ENCODE assay signal across 19 cellular contexts in the genomic region with DNA sequence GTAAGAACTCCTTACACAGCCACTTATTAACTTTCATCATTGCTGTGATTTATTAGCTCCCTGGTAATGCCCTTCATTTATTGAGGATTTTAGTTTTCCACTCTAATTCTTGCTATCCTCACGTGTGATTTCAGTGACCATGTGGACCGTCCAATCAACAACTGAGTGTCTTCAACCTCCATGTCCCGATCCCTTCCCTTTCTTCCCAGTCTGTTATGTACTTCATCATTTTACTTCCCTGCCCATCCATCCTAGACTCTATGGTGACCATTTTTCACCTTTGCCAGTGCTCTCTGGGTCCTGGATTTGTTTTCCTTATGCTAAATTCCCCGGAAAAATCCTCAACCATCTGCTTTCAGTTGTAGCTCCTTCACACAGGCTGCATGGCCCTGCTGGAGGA.
A peak's percentile ranks its signal among the peaks of the same experiment; 100 is the strongest.
DNase-seq lines count a peak whose midpoint lies in the region; FAIRE-seq and TF ChIP-seq lines count a peak whose summit lies in the region.
"Had no signal": no experiment of that assay in that cellular context is flagged by ENCODE, and none has a peak within 500 bp of the region (broad histone marks: within the 10 kb centered on the region; RNA-seq: fewer than 3 reads in every experiment).

No MANE protein-coding gene starts in this region.

- peak; percentile 25 for DNase-seq in activated CD4-positive, alpha-beta T cell treated with anti-CD3 and anti-CD28 coated beads, Interleukin-2, amount 10 ng/mL, durations not matched to agents 24 days and 14 days
- no peak for DNase-seq in activated CD4-positive, alpha-beta T cell treated with anti-CD3 and anti-CD28 coated beads for 48 hours
- DNase-seq in NCI-H1105 treated with DMSO at 0.1 percent for 48 hours (lab: John Stamatoyannopoulos, UW) (peak; percentile 63), NCI-H69 (lab: John Stamatoyannopoulos, UW) (peak; percentile 41), mesothelial cell of epicardium (ENCODE audit: low spot score in 2 of 2, unreplicated experiment in 2 of 2) (no peak), NAMALWA (ENCODE audit: low spot score) (no peak), H54 (ENCODE audit: insufficient read length, low spot score) (no peak), CD1c-positive myeloid dendritic cell (ENCODE audit: extremely low spot score) (no peak)
- DNase-seq: C1 segment of cervical spinal cord; CD4-positive, alpha-beta memory T cell; DND-41; GF-D8; GOT3; HCEC 1CT; HFFc6 had no signal

- H3K27ac Mint-ChIP-seq in activated CD4-positive, alpha-beta T cell treated with anti-CD3 and anti-CD28 coated beads, Interleukin-2, amount 10 ng/mL, durations not matched to agents 24 days and 14 days, result no peak overlapping the region
- peak overlapping the region; percentile 45 for H3K27ac Mint-ChIP-seq in mesothelial cell of epicardium
- H3K27ac Mint-ChIP-seq: B cell; CD4-positive, alpha-beta memory T cell; HFFc6 had no signal

- intact Hi-C loops in activated CD4-positive, alpha-beta T cell treated with anti-CD3 and anti-CD28 coated beads, Interleukin-2, amount 10 ng/mL, durations not matched to agents 24 days and 14 days (cut with micrococcal nuclease), result no loop called here

- peaks cover 2% of the 10 kb centered on the region for H3K9me3 Mint-ChIP-seq in activated CD4-positive, alpha-beta T cell treated with anti-CD3 and anti-CD28 coated beads, Interleukin-2, amount 10 ng/mL, durations not matched to agents 24 days and 14 days
- peaks cover 3% of the 10 kb centered on the region for H3K9me3 Mint-ChIP-seq in mesothelial cell of epicardium

- no peak for TF ChIP-seq POLR2A in H54 (IDR thresholded peaks at IDR 0.05; ENCODE audit: low read depth, low read length)

- H3K4me3 Mint-ChIP-seq in activated CD4-positive, alpha-beta T cell treated with anti-CD3 and anti-CD28 coated beads, Interleukin-2, amount 10 ng/mL, durations not matched to agents 24 days and 14 days, result no peak overlapping the region
- no peak overlapping the region for H3K4me3 Mint-ChIP-seq in mesothelial cell of epicardium
- H3K4me3 Mint-ChIP-seq: B cell; CD4-positive, alpha-beta memory T cell; HFFc6 had no signal

- no peaks in the 10 kb centered on the region for H3K4me1 Mint-ChIP-seq in activated CD4-positive, alpha-beta T cell treated with anti-CD3 and anti-CD28 coated beads, Interleukin-2, amount 10 ng/mL, durations not matched to agents 24 days and 14 days
- peaks cover 62% of the 10 kb centered on the region for H3K4me1 Mint-ChIP-seq in mesothelial cell of epicardium
- H3K4me1 Mint-ChIP-seq: B cell; CD4-positive, alpha-beta memory T cell had no signal

- no peak for FAIRE-seq in H54 (lab: Jason Lieb, UNC)
- FAIRE-seq: GM19239, HepG2, HTR-8/SVneo had no signal

- H3K36me3 Mint-ChIP-seq in activated CD4-positive, alpha-beta T cell treated with anti-CD3 and anti-CD28 coated beads, Interleukin-2, amount 10 ng/mL, durations not matched to agents 24 days and 14 days (ENCODE audit: low read depth), result no peaks in the 10 kb centered on the region
- H3K36me3 Mint-ChIP-seq in mesothelial cell of epicardium, result peaks cover 3% of the 10 kb centered on the region
- H3K36me3 Mint-ChIP-seq: CD4-positive, alpha-beta memory T cell had no signal

- TF ChIP-seq CTCF in mesothelial cell of epicardium (IDR thresholded peaks at IDR 0.05; ENCODE audit: unreplicated experiment), result no peak

- no peaks in the 10 kb centered on the region for H3K27me3 Mint-ChIP-seq in activated CD4-positive, alpha-beta T cell treated with anti-CD3 and anti-CD28 coated beads, Interleukin-2, amount 10 ng/mL, durations not matched to agents 24 days and 14 days
- no peaks in the 10 kb centered on the region for H3K27me3 Mint-ChIP-seq in mesothelial cell of epicardium (ENCODE audit: low read depth)
- H3K27me3 Mint-ChIP-seq: B cell; CD4-positive, alpha-beta memory T cell had no signal

Comparison
In these comparisons a context has a peak if more than half of its experiments do, and no peak if none do; other contexts are left out.
1. DNase-seq: peak in activated CD4-positive, alpha-beta T cell treated with anti-CD3 and anti-CD28 coated beads, Interleukin-2, amount 10 ng/mL, durations not matched to agents 24 days and 14 days (single experiment), NCI-H1105 treated with DMSO at 0.1 percent for 48 hours (single experiment) and NCI-H69 (single experiment); none in activated CD4-positive, alpha-beta T cell treated with anti-CD3 and anti-CD28 coated beads for 48 hours (single experiment), mesothelial cell of epicardium (0 of 2), NAMALWA (single experiment), H54 (single experiment) and CD1c-positive myeloid dendritic cell (single experiment).